Comparison of ENCODE assay signal across 1 cellular context in genomic region chr1:225653463-225654276, GRCh38.
TF ChIP-seq lines count a peak whose summit lies in the region.

No MANE protein-coding gene starts in this region.

TF ChIP-seq in WTC11, 78 proteins besides CTCF, POLR2A, EP300 and RAD21 (continued from another document):
- TF ChIP-seq MAX (CRISPR knock-in tag; IDR thresholded peaks at IDR 0.05) = peak; percentile 60
- TF ChIP-seq AFF4 (CRISPR knock-in tag; IDR thresholded peaks at IDR 0.05; ENCODE audit: borderline replicate concordance) = no peak
- TF ChIP-seq ZNF263 (CRISPR knock-in tag; IDR thresholded peaks at IDR 0.05; ENCODE audit: low read depth) = peak; percentile 18; the same call in 1 of the 2 replicates
- TF ChIP-seq PREB (CRISPR knock-in tag; IDR thresholded peaks at IDR 0.05; ENCODE audit: borderline replicate concordance) = no peak
